ENCODE assay signal across 8 cellular contexts in the genomic region with DNA sequence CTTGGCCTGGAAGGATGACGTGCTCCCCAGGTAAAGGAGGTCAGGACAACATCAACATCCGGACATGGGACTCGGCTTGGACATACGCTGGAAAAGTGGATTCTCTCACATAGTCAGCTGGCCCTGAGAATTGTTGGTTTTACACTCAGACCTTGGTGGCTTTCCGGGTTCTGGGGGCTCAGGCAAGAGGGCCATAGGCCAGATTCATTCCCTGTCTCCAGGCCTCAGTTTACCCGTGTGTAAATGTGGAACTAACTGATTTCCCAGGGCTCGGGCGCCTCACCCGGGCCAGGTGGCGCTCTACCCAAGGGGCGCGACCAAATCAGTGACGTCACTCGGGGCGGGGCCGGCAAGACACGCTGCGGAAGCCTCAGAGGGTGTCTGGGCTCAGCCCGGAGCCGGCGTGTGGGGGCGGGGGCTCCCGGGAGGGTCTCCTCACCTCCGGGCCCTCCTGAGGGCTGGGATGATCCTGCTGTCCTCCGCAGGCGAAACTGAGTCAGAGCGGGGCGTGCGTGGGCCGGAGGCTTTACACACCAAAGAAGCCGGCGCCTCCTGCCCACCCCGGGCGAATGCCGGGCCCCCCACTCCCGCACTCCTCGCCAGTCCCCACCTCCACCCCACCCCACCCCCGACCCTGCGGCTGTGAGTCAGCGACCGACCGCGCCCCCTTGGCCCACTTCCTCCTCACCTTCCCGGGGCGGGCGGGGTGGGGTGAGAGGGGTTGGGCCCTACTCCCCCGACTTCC. TPM values are rescaled to one million over a fixed set of nuclear protein-coding genes. Genes with fewer than 3 reads are reported as not detected.
A peak's percentile ranks its signal among the peaks of the same experiment; 100 is the strongest.
DNase-seq lines count a peak whose midpoint lies in the region; ATAC-seq and TF ChIP-seq lines count a peak whose summit lies in the region.

No MANE protein-coding gene starts in this region.

- H3K9me3 ChIP-seq in heart right ventricle (no peaks in the 10 kb centered on the region), upper lobe of right lung (no peaks in the 10 kb centered on the region)

- H3K4me1 ChIP-seq in heart right ventricle (peaks cover 0 to 48% (median 21%) of the 10 kb centered on the region in 9 donors), upper lobe of right lung (peaks cover 18% of the 10 kb centered on the region)

- H3K4me3 Mint-ChIP-seq in activated naive CD8-positive, alpha-beta T cell treated with anti-CD3 and anti-CD28 coated beads, Interleukin-2, amount 50 U/mL, for 24 hours, result peak overlapping the region; percentile 91

- ATAC-seq in HG02763 (IDR thresholded peaks at IDR 0.05; ENCODE audit: unreplicated experiment), result peak; percentile 65
- peak; percentile 87 for ATAC-seq in activated naive CD8-positive, alpha-beta T cell treated with anti-CD3 and anti-CD28 coated beads, Interleukin-2, amount 50 U/mL, for 24 hours
- peak; percentile 78 to 88 (median 83) for ATAC-seq in heart right ventricle
- peak; percentile 88 for ATAC-seq in upper lobe of right lung

- TF ChIP-seq CTCF in GM12875 (IDR thresholded peaks at IDR 0.05; ENCODE audit: borderline replicate concordance, insufficient read depth, low read depth, low read length), result peak; percentile 50
- TF ChIP-seq CTCF in heart right ventricle (IDR thresholded peaks at IDR 0.05), result peak in 8 of 9 donors; percentile 27 to 76 (median 54)
- TF ChIP-seq CTCF in upper lobe of right lung (IDR thresholded peaks at IDR 0.05), result peak; percentile 46

- no peaks in the 10 kb centered on the region for H3K27me3 Mint-ChIP-seq in activated naive CD8-positive, alpha-beta T cell treated with anti-CD3 and anti-CD28 coated beads, Interleukin-2, amount 50 U/mL, for 24 hours

- H3K36me3 ChIP-seq in heart right ventricle, result peaks cover 0 to 8% (median 0%) of the 10 kb centered on the region in 9 donors
- H3K36me3 ChIP-seq in upper lobe of right lung, result no peaks in the 10 kb centered on the region

- H3K36me3 Mint-ChIP-seq in activated naive CD8-positive, alpha-beta T cell treated with anti-CD3 and anti-CD28 coated beads, Interleukin-2, amount 50 U/mL, for 24 hours (ENCODE audit: low read depth), result peaks cover 15% of the 10 kb centered on the region

- H3K4me1 Mint-ChIP-seq in activated naive CD8-positive, alpha-beta T cell treated with anti-CD3 and anti-CD28 coated beads, Interleukin-2, amount 50 U/mL, for 24 hours, result peaks cover 56% of the 10 kb centered on the region

- H3K27me3 ChIP-seq in heart right ventricle (no peaks in the 10 kb centered on the region), upper lobe of right lung (no peaks in the 10 kb centered on the region)

- 1 to 2% methylated on average over 36 to 47 of the region's 47 CpGs for whole genome bisulfite sequencing in heart right ventricle, 2 donors

- H3K27ac Mint-ChIP-seq in activated naive CD8-positive, alpha-beta T cell treated with anti-CD3 and anti-CD28 coated beads, Interleukin-2, amount 50 U/mL, for 24 hours, result peak overlapping the region; percentile 92

- H3K4me3 ChIP-seq in GM12875 (ENCODE audit: low read depth, low read length) (peak overlapping the region; percentile 87), heart right ventricle (peak overlapping the region; percentile 76 to 100 (median 97)), upper lobe of right lung (peak overlapping the region; percentile 99)

- H3K27ac ChIP-seq in heart right ventricle, result peak overlapping the region; percentile 76 to 99 (median 97)
- peak overlapping the region; percentile 82 for H3K27ac ChIP-seq in upper lobe of right lung

- H3K9me3 Mint-ChIP-seq in activated naive CD8-positive, alpha-beta T cell treated with anti-CD3 and anti-CD28 coated beads, Interleukin-2, amount 50 U/mL, for 24 hours, result no peaks in the 10 kb centered on the region

- intact Hi-C loops in heart right ventricle (cut with DNase I), result loop anchor here in 2 of 10 donors (5.0 kb wide), 2 partner anchors 66 to 71 kb away; no protein-coding TSS in a partner anchor
- intact Hi-C loops in posterior vena cava (cut with DNase I), result no loop called here
- intact Hi-C loops in upper lobe of right lung (cut with DNase I), result no loop called here

- peak; percentile 79 for DNase-seq in NCI-H128 (lab: John Stamatoyannopoulos, UW; ENCODE audit: unreplicated experiment)
- peak; percentile 57 to 76 for DNase-seq in SW 1271 (lab: John Stamatoyannopoulos, UW)
- DNase-seq in activated naive CD8-positive, alpha-beta T cell treated with anti-CD3 and anti-CD28 coated beads, Interleukin-2, amount 50 U/mL, for 24 hours, result peak; percentile 100
- DNase-seq in heart right ventricle, result peak; percentile 95
- DNase-seq in posterior vena cava (ENCODE audit: low spot score), result peak; percentile 98
- peak; percentile 99 for DNase-seq in upper lobe of right lung

RNA-seq across cellular contexts. Expression of gene VASP, which starts 0.9 kb away (rescaled TPM):
- total RNA-seq in heart right ventricle, result 10 to 100 TPM; 24.9 to 78.6 (median 42.3) TPM
- 10 to 100 TPM; 62.3 to 70.0 TPM for polyA plus RNA-seq in heart right ventricle
- total RNA-seq in posterior vena cava, result 100 to 1,000 TPM; 159 to 204 TPM
- total RNA-seq in upper lobe of right lung, result 155 TPM

RNA-seq across cellular contexts. Expression of gene PPM1N, which starts 8.2 kb away (rescaled TPM):
- total RNA-seq in heart right ventricle (1 to 10 TPM in 1 of 10 donors, under 1 TPM in 4, not detected in 5; 0.32 to 3.6 (median 0.57) TPM), posterior vena cava (1 to 10 TPM in 1 of 2 donors, under 1 TPM in 1; 0.67 to 1.9 TPM), upper lobe of right lung (0.67 TPM)
- polyA plus RNA-seq in heart right ventricle, result under 1 TPM; 0.51 to 0.68 TPM

RNA-seq across cellular contexts. Expression of gene RTN2, which starts 9.6 kb away (rescaled TPM):
- total RNA-seq in heart right ventricle (10 to 100 TPM; 15.9 to 33.7 (median 21.8) TPM), posterior vena cava (10 to 100 TPM in 1 of 2 donors, 1 to 10 TPM in 1; 9.4 to 14.5 TPM), upper lobe of right lung (13.3 TPM)
- polyA plus RNA-seq in heart right ventricle, result 10 to 100 TPM; 11.1 to 13.3 TPM

RNA-seq across cellular contexts. Expression of gene FOSB, which starts 38.6 kb away (rescaled TPM):
- total RNA-seq in heart right ventricle (10 to 100 TPM in 2 of 10 donors, 1 to 10 TPM in 7, under 1 TPM in 1; 0.39 to 54.5 (median 4.9) TPM), posterior vena cava (10 to 100 TPM; 33.2 to 73.0 TPM), upper lobe of right lung (3.6 TPM)
- 1 to 10 TPM; 2.1 to 5.5 TPM for polyA plus RNA-seq in heart right ventricle

Comparison
In these comparisons a context has a peak if more than half of its experiments do, and no peak if none do; other contexts are left out.
1. Peak in every context shown above with its lines: DNase-seq, ATAC-seq, H3K4me3 ChIP-seq and H3K27ac ChIP-seq.